10 cellular contexts compared by ENCODE assay signal in genomic region chr12:111274820-111275219, GRCh38.
DNase-seq lines count a peak whose midpoint lies in the region; ATAC-seq and TF ChIP-seq lines count a peak whose summit lies in the region.
"Had no signal": no experiment of that assay in that cellular context is flagged by ENCODE, and none has a peak within 500 bp of the region (broad histone marks: within the 10 kb centered on the region; RNA-seq: fewer than 3 reads in every experiment).

No MANE protein-coding gene starts in this region.

- peaks cover 7% of the 10 kb centered on the region for H3K4me1 ChIP-seq in HEK293 (ENCODE audit: control insufficient read depth, insufficient read depth, low read length)

- peak; percentile 34; the same call in 1 of the 2 replicates for TF ChIP-seq CTCF in HEK293 (tag by site-specific recombination; IDR thresholded peaks at IDR 0.05)

- H3K36me3 ChIP-seq in HEK293 (ENCODE audit: control insufficient read depth in 2 of 2, insufficient read depth in 1 of 2, low read length in 2 of 2): no peaks in the 10 kb centered on the region

- ATAC-seq in SK-N-SH treated with all-trans-retinoic acid at 6 μM for 48 hours: peak; percentile 72
- no peak for ATAC-seq in GM19452 (IDR thresholded peaks at IDR 0.05; ENCODE audit: unreplicated experiment)
- ATAC-seq in HG03097 (IDR thresholded peaks at IDR 0.05; ENCODE audit: low FRiP score, unreplicated experiment): no peak

- CTCF ChIA-PET in HEK293 (lab: Yijun Ruan, JAX): interaction anchor here (0.6 to 2.6 kb wide), 6 partner anchors 12 to 252 kb away, joined by 3 to 15 read pairs (median 8); no protein-coding TSS in a partner anchor

- peak; percentile 12 for DNase-seq in Caki2 (ENCODE audit: low read depth)
- DNase-seq in iPS-NIHi7 (ENCODE audit: extremely low spot score): peak; percentile 66
- no peak for DNase-seq in HT-29 (ENCODE audit: low spot score)
- no peak for DNase-seq in NCI-H1092 (lab: John Stamatoyannopoulos, UW)
- DNase-seq: activated CD4-positive, alpha-beta T cell treated with anti-CD3 and anti-CD28 coated beads for 4 hours; NCI-H345 had no signal

- no peak overlapping the region for H3K4me3 ChIP-seq in HEK293 (ENCODE audit: low read depth, low read length)

- no peaks in the 10 kb centered on the region for H3K9me3 ChIP-seq in HEK293 (ENCODE audit: control insufficient read depth, insufficient read depth, low read depth, low read length)

- no peak overlapping the region for H3K27ac ChIP-seq in HEK293 (ENCODE audit: extremely low read depth, low read depth, low read length)

- POLR2A ChIA-PET in HEK293 (lab: Yijun Ruan, JAX): no interaction called here

- in situ Hi-C loops in Caki2 (cut with HindIII; ENCODE audit: low pct_unique_long_range_greater_than_20kb, low sequenced_read_pairs): no loop called here

TF ChIP-seq in HEK293, 187 proteins besides CTCF, POLR2A, EP300 and RAD21:
- TF ChIP-seq ZNF433 (tag by site-specific recombination; IDR thresholded peaks at IDR 0.05; ENCODE audit: low read depth) (no peak), ZNF654 (tag by site-specific recombination; IDR thresholded peaks at IDR 0.05; ENCODE audit: low read depth) (peak; percentile 45), ZBTB6 (tag by site-specific recombination; IDR thresholded peaks at IDR 0.05) (peak; percentile 79)

TF ChIP-seq in SK-N-SH treated with all-trans-retinoic acid at 6 μM for 48 hours, 23 proteins besides CTCF, POLR2A, EP300 and RAD21:
- no peak for TF ChIP-seq OSR1 (CRISPR knock-in tag; IDR thresholded peaks at IDR 0.05)
- TF ChIP-seq ZFP30 (CRISPR knock-in tag; IDR thresholded peaks at IDR 0.05): no peak
- no peak for TF ChIP-seq CSDC2 (CRISPR knock-in tag; IDR thresholded peaks at IDR 0.05)
- TF ChIP-seq ZNF565 (CRISPR knock-in tag; conservative IDR thresholded peaks at IDR 0.05; ENCODE audit: low read depth): no peak

Comparison
In these comparisons a context has a peak if more than half of its experiments do, and no peak if none do; other contexts are left out.
1. DNase-seq: peak in Caki2 (single experiment) and iPS-NIHi7 (single experiment); none in HT-29 (single experiment) and NCI-H1092 (single experiment).